Comparison of ENCODE assay signal across 16 cellular contexts in the genomic region with DNA sequence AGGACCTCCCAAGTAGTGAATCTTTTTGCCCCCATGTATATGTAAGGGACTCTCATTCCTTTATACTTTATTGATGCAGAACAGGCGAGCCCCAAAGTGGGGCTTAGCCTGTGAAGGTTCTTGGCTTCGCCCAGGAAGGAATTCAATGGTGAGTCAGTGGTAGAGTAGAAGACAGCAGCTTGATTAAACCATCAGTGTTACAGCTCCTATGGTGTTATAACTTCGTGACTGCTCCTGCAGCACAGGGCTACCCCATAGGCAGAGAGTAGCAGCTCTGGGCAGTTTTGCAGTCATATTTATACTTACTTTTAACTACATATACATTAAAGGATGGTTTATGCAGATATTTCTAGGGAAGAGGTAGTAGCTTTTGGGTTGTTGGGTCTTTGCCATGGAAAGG. TPM values are rescaled to one million over a fixed set of nuclear protein-coding genes. Genes with fewer than 3 reads are reported as not detected.
DNase-seq lines count a peak whose midpoint lies in the region; ATAC-seq and TF ChIP-seq lines count a peak whose summit lies in the region.
"Had no signal": no experiment of that assay in that cellular context is flagged by ENCODE, and none has a peak within 500 bp of the region (broad histone marks: within the 10 kb centered on the region; RNA-seq: fewer than 3 reads in every experiment).

No MANE protein-coding gene starts in this region.

- H3K4me3 ChIP-seq in Karpas-422 (ENCODE audit: low read length): no peak overlapping the region
- H3K4me3 ChIP-seq: A549, GM23338 had no signal

- H4K20me1 ChIP-seq in Karpas-422 (ENCODE audit: insufficient read depth, low read depth, low read length): no peaks in the 10 kb centered on the region

- H3K9me2 ChIP-seq in Karpas-422 (replicated peaks; ENCODE audit: insufficient read depth, low read length): no peaks in the 10 kb centered on the region

- H3K36me3 ChIP-seq in Karpas-422 (ENCODE audit: insufficient read depth, low read length): no peaks in the 10 kb centered on the region

- H3K4me2 ChIP-seq in Karpas-422 (ENCODE audit: low read depth, low read length, poor library complexity, severe bottlenecking): no peak overlapping the region
- H3K4me2 ChIP-seq: A549, GM23338 had no signal

- H3K27ac Mint-ChIP-seq in brain: peak overlapping the region in 3 of 5 experiments; percentile 61 to 90 (median 81)
- H3K27ac Mint-ChIP-seq: CD4-positive, alpha-beta T cell; GM23338 had no signal

- H3K4me1 ChIP-seq in Karpas-422 (ENCODE audit: low read length) (no peaks in the 10 kb centered on the region), foreskin keratinocyte (no peaks in the 10 kb centered on the region)
- H3K4me1 ChIP-seq: A549, Caco-2 had no signal

- H3K9me3 Mint-ChIP-seq in brain: peaks cover 0 to 11% (median 6%) of the 10 kb centered on the region in 5 experiments
- H3K9me3 Mint-ChIP-seq: CD4-positive, alpha-beta T cell had no signal

- DNase-seq in Karpas-422 (peak; percentile 2), foreskin keratinocyte (no peak), superior temporal gyrus (ENCODE audit: extremely low spot score) (peak; percentile 12), HK-2 (ENCODE audit: unreplicated experiment) (no peak), T-helper 1 cell (no peak), GM13976 (ENCODE audit: low spot score) (no peak)
- DNase-seq: AML-193; Caco-2; CD4-positive, alpha-beta T cell; HCEC 1CT; IMR-90 had no signal

- TF ChIP-seq CTCF in brain (conservative IDR thresholded peaks at IDR 0.05) (no peak), foreskin keratinocyte (conservative IDR thresholded peaks at IDR 0.05) (no peak), GM13976 (IDR thresholded peaks at IDR 0.05; ENCODE audit: borderline replicate concordance, control extremely low read depth, extremely low read depth, insufficient read depth, missing control alignments) (no peak)

- in situ Hi-C loops in GM13976 (cut with MboI; ENCODE audit: low sequenced_read_pairs, unreplicated experiment): no loop called here

- H3K4me1 Mint-ChIP-seq in brain: peaks cover 74% of the 10 kb centered on the region

- no peaks in the 10 kb centered on the region for H3K79me2 ChIP-seq in Karpas-422 (ENCODE audit: low read length)

- no peaks in the 10 kb centered on the region for H3K27me3 Mint-ChIP-seq in brain

- H3K36me3 Mint-ChIP-seq in brain: peaks cover 52% of the 10 kb centered on the region

- no peak overlapping the region for H3K9ac ChIP-seq in Karpas-422 (ENCODE audit: low read length)

- H3K9me3 ChIP-seq in Karpas-422 (ENCODE audit: low read length): no peaks in the 10 kb centered on the region
- H3K9me3 ChIP-seq: A549, Caco-2 had no signal

- H3K27me3 ChIP-seq in Karpas-422 (ENCODE audit: low read length): no peaks in the 10 kb centered on the region
- no peaks in the 10 kb centered on the region for H3K27me3 ChIP-seq in foreskin keratinocyte

- no peak overlapping the region for H2AFZ ChIP-seq in Karpas-422 (ENCODE audit: low read length)
- H2AFZ ChIP-seq: GM23338 had no signal

- H3K27ac ChIP-seq in Karpas-422 (ENCODE audit: low read length): no peak overlapping the region
- H3K27ac ChIP-seq in foreskin keratinocyte: no peak overlapping the region
- H3K27ac ChIP-seq: 22Rv1, A549, C4-2B had no signal

- peak; percentile 12 for ATAC-seq in foreskin keratinocyte
- ATAC-seq: A549, GM23338 had no signal

- peak overlapping the region in 2 of 5 experiments; percentile 38 to 50 for H3K4me3 Mint-ChIP-seq in brain
- H3K4me3 Mint-ChIP-seq: CD4-positive, alpha-beta T cell; GM23338 had no signal

RNA-seq across cellular contexts. Expression of a gene that starts 11.0 kb away (rescaled TPM):
- total RNA-seq in Karpas-422 (2014; rRNA removed; shearing (Covaris generic); ENCODE audit: low replicate concordance): 0.04 TPM in 1 of 2 replicates, not detected in the other
- polyA plus RNA-seq in brain (ENCODE audit: insufficient read depth, low read depth, low replicate concordance): 6.3 TPM
- 5.6 and 5.7 TPM in 2 replicates for total RNA-seq in foreskin keratinocyte
- polyA plus RNA-seq in foreskin keratinocyte: 0.84 and 0.87 TPM in 2 replicates

Comparison
In these comparisons a context has a peak if more than half of its experiments do, and no peak if none do; other contexts are left out.
1. DNase-seq: peak in Karpas-422 (single experiment) and superior temporal gyrus (single experiment); none in foreskin keratinocyte (0 of 2), HK-2 (single experiment), T-helper 1 cell (0 of 5) and GM13976 (single experiment).